Comparison of ENCODE assay signal across 20 cellular contexts in the genomic region with DNA sequence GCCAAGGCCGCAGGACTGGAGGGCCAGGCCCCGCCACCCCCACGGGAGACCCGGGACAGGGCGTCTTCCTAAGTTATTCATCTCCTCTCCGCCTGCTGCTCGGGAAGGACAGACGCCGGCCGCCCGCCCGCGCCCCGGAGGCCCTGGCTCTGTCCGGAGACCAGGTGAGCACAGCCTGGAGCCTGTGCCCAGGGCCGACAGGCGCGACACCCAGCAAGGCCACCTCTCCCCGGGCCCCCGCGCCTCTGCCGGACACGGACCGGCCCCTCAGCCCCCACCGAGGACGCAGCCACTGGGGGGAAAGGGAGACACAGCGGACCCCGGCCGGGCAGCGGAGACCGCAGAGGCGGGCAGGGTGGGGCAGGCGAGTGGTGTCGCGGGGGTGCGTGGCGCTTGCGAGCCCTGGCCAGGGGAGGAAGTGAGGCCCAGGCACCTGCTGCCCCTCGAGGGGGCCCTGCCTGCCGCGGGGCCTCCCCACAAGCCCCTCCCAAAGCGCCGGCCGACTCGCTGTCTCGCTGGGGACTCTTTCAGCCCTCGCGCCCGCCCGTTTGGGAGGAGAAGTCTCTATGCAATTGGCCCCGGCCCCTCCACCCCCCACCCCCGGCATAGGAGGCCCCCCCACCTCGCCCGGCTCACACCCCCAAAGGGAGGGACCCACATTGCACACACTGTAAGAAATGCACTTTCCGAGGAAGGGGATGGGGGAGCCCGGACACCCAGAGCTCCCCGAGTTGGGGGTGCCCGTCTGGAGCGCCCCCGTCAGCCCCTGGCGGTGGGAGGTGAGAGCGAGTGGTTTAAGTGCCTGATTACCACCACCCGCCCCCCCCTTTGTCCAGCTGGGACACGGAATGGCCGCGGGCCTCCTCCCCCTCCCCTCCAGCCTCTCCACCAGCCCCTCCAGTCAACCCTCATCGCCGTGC. TPM values are rescaled to one million over a fixed set of nuclear protein-coding genes. Genes with fewer than 3 reads are reported as not detected.
DNase-seq lines count a peak whose midpoint lies in the region; ATAC-seq, FAIRE-seq and TF ChIP-seq lines count a peak whose summit lies in the region.
"Had no signal": no experiment of that assay in that cellular context is flagged by ENCODE, and none has a peak within 500 bp of the region (broad histone marks: within the 10 kb centered on the region; RNA-seq: fewer than 3 reads in every experiment).

No MANE protein-coding gene starts in this region.

- BruUV-seq in Panc1 (replicated peaks; lab: Mats Ljungman, UMichigan): TSS peak; percentile 75

- H2BK15ac ChIP-seq in H1 (ENCODE audit: low read length) (no peak overlapping the region), mesendoderm (replicated peaks; ENCODE audit: low read depth) (no peak overlapping the region)

- H3K9me3 Mint-ChIP-seq in CD8-positive, alpha-beta memory T cell: no peaks in the 10 kb centered on the region
- H3K9me3 Mint-ChIP-seq: naive thymus-derived CD4-positive, alpha-beta T cell had no signal

- intact Hi-C loops in Panc1 (cut with micrococcal nuclease; ENCODE audit: unreplicated experiment) (no loop called here), testis (cut with DNase I; ENCODE audit: low total_unique reads) (no loop called here)

- DNase-seq in Panc1 (ENCODE audit: low read depth, low spot score) (no peak), H1 (ENCODE audit: low read depth in 1 of 2, low spot score in 2 of 2) (peak in 1 of 2 experiments; percentile 67), mesendoderm (no peak), testis (no peak), germinal center (ENCODE audit: low spot score) (no peak), DMS53 treated with DMSO at 0.1 percent for 48 hours (lab: John Stamatoyannopoulos, UW; ENCODE audit: unreplicated experiment) (no peak)
- no peak for DNase-seq in CD8-positive, alpha-beta memory T cell
- DNase-seq: Caco-2; dorsolateral prefrontal cortex; GDM1; MM.1S; naive thymus-derived CD4-positive, alpha-beta T cell; NCI-H1694 treated with DMSO at 0.1 percent for 48 hours; NCI-H226; SHP77 treated with DMSO at 0.1 percent for 48 hours; T-helper 17 cell had no signal

- peaks cover 4% of the 10 kb centered on the region for H3K4me1 ChIP-seq in Panc1 (ENCODE audit: control insufficient read depth, insufficient read depth, low read length)
- H3K4me1 ChIP-seq in H1 (replicated peaks in 1 of 4; ENCODE audit: control insufficient read depth in 3 of 4, insufficient read depth in 4 of 4, low read length in 3 of 4): peaks cover 0 to 16% (median 7%) of the 10 kb centered on the region in 4 experiments; a peak in 6 of 7 replicates
- peaks cover 6% of the 10 kb centered on the region for H3K4me1 ChIP-seq in mesendoderm (ENCODE audit: control insufficient read depth, low read depth, low read length)
- H3K4me1 ChIP-seq in testis: peaks cover 37% of the 10 kb centered on the region
- H3K4me1 ChIP-seq in CD8-positive, alpha-beta memory T cell (ENCODE audit: insufficient read depth, low read length): no peaks in the 10 kb centered on the region
- H3K4me1 ChIP-seq: Caco-2 had no signal

- H3K27me3 ChIP-seq in Panc1 (ENCODE audit: control insufficient read depth, insufficient read depth, low read length) (no peaks in the 10 kb centered on the region), H1 (replicated peaks in 1 of 4; ENCODE audit: control insufficient read depth in 3 of 4, extremely low read depth in 1 of 4, insufficient read depth in 3 of 4, low read length in 3 of 4) (peaks cover 26 to 61% (median 56%) of the 10 kb centered on the region in 4 experiments), mesendoderm (ENCODE audit: insufficient read depth, low read length, poor library complexity) (no peaks in the 10 kb centered on the region), testis (no peaks in the 10 kb centered on the region)
- H3K27me3 ChIP-seq in CD8-positive, alpha-beta memory T cell (ENCODE audit: insufficient read depth, low read length, poor library complexity, severe bottlenecking): no peaks in the 10 kb centered on the region
- H3K27me3 ChIP-seq: dorsolateral prefrontal cortex had no signal

- H3K27ac ChIP-seq in Panc1 (ENCODE audit: low read length) (no peak overlapping the region), H1 (ENCODE audit: low read depth, low read length) (no peak overlapping the region), mesendoderm (ENCODE audit: low read depth, low read length) (no peak overlapping the region), testis (peak overlapping the region; percentile 32 to 45)
- no peak overlapping the region for H3K27ac ChIP-seq in CD8-positive, alpha-beta memory T cell (ENCODE audit: low read depth, low read length)

- no peak overlapping the region for H2BK12ac ChIP-seq in H1 (ENCODE audit: low read depth, low read length)

- no peak overlapping the region for H4K91ac ChIP-seq in H1 (replicated peaks; ENCODE audit: insufficient read length, low read length)

- H3K36me3 ChIP-seq in Panc1 (ENCODE audit: control insufficient read depth, insufficient read depth, low read length): no peaks in the 10 kb centered on the region
- H3K36me3 ChIP-seq in H1 (ENCODE audit: control insufficient read depth in 2 of 4, insufficient read depth in 4 of 4, low read length in 3 of 4): no peaks in the 10 kb centered on the region; a peak in 1 of 8 replicates
- no peaks in the 10 kb centered on the region for H3K36me3 ChIP-seq in mesendoderm (ENCODE audit: control insufficient read depth, insufficient read depth, low read length)
- H3K36me3 ChIP-seq in testis (ENCODE audit: low read depth, missing control alignments): no peaks in the 10 kb centered on the region
- no peaks in the 10 kb centered on the region for H3K36me3 ChIP-seq in CD8-positive, alpha-beta memory T cell (ENCODE audit: insufficient read depth, low read length)

- H3K23ac ChIP-seq in H1 (ENCODE audit: insufficient read length) (no peak overlapping the region), mesendoderm (ENCODE audit: low read length) (no peak overlapping the region)

- peaks cover 0 to 3% (median 0%) of the 10 kb centered on the region in 3 donors for H3K4me1 Mint-ChIP-seq in CD8-positive, alpha-beta memory T cell

- in situ Hi-C loops in Panc1 (cut with HindIII; ENCODE audit: low pct_unique_long_range_greater_than_20kb, low sequenced_read_pairs): no loop called here

- peaks cover 0 to 7% (median 2%) of the 10 kb centered on the region in 3 donors for H3K36me3 Mint-ChIP-seq in CD8-positive, alpha-beta memory T cell

- H2BK20ac ChIP-seq in H1 (ENCODE audit: low read length): no peak overlapping the region

- no peak for ATAC-seq in Panc1
- no peak for ATAC-seq in GM21447 (IDR thresholded peaks at IDR 0.05; ENCODE audit: unreplicated experiment)
- ATAC-seq: naive thymus-derived CD4-positive, alpha-beta T cell; T-helper 17 cell had no signal

- H2BK120ac ChIP-seq in H1 (replicated peaks; ENCODE audit: low read depth, low read length): no peak overlapping the region
- no peak overlapping the region for H2BK120ac ChIP-seq in mesendoderm (ENCODE audit: low read depth, low read length)

- peak in 1 of 2 experiments; percentile 4; a peak in 1 of 4 replicates for TF ChIP-seq RAD21 in H1 (IDR thresholded peaks at IDR 0.05 in 1 of 2, conservative IDR thresholded peaks at IDR 0.05 in 1 of 2; ENCODE audit: low read depth in 2 of 2, low read length in 2 of 2)

- TF ChIP-seq CTCF in Panc1 (IDR thresholded peaks at IDR 0.05): no peak
- peak in 1 of 3 experiments; percentile 17; a peak in 1 of 4 replicates for TF ChIP-seq CTCF in H1 (IDR thresholded peaks at IDR 0.05; ENCODE audit: control extremely low read depth in 1 of 3, insufficient read depth in 1 of 3, low read depth in 1 of 3, low read length in 3 of 3)
- no peak for TF ChIP-seq CTCF in testis (IDR thresholded peaks at IDR 0.05)

- no peak overlapping the region for H3K27ac Mint-ChIP-seq in CD8-positive, alpha-beta memory T cell
- H3K27ac Mint-ChIP-seq: naive thymus-derived CD4-positive, alpha-beta T cell; T-helper 17 cell had no signal

- no peak overlapping the region for H3K18ac ChIP-seq in H1 (ENCODE audit: extremely low read depth, low read length)
- peak overlapping the region; percentile 93 for H3K18ac ChIP-seq in mesendoderm (ENCODE audit: low read length)

- no peaks in the 10 kb centered on the region for H3K9me3 ChIP-seq in Panc1 (ENCODE audit: control insufficient read depth, insufficient read depth, low read depth, low read length)
- H3K9me3 ChIP-seq in H1 (ENCODE audit: insufficient read depth in 2 of 2, low read depth in 1 of 2, low read length in 1 of 2): peaks cover 6 to 9% of the 10 kb centered on the region in 2 experiments; a peak in 3 of 4 replicates
- H3K9me3 ChIP-seq in testis: no peaks in the 10 kb centered on the region
- H3K9me3 ChIP-seq in CD8-positive, alpha-beta memory T cell (ENCODE audit: low read length): no peaks in the 10 kb centered on the region
- H3K9me3 ChIP-seq: Caco-2 had no signal

- WGBS in H1 (ENCODE audit: extremely low coverage in 1 of 2, insufficient coverage in 1 of 2, insufficient read length in 1 of 2, insufficient replicate concordance in 2 of 2, low coverage in 1 of 2, low lambda C conversion rate in 2 of 2, missing lambda C conversion rate in 1 of 2), 2 experiments: 6% methylated on average over 14 of the region's 68 CpGs; no CpG with 5 or more reads in 1 of the 2 experiments
- no CpG with 5 or more reads among the region's 68 CpGs for WGBS in mesendoderm (ENCODE audit: extremely low coverage, insufficient coverage, low lambda C conversion rate)
- 37 to 69% methylated on average over 29 to 60 of the region's 68 CpGs for whole genome bisulfite sequencing in testis, 2 donors

- H3K4me2 ChIP-seq in H1 (ENCODE audit: insufficient read depth in 1 of 2, low read depth in 2 of 2, low read length in 2 of 2) (peak overlapping the region; percentile 63 to 81), mesendoderm (ENCODE audit: low read length) (peak overlapping the region; percentile 57)

- H4K8ac ChIP-seq in H1 (ENCODE audit: extremely low read depth, insufficient read depth, low read length): peak overlapping the region; percentile 68; the same call in 1 of the 2 replicates
- H4K8ac ChIP-seq in mesendoderm (ENCODE audit: low read depth, low read length): no peak overlapping the region

- no peak overlapping the region for H3K4me3 ChIP-seq in Panc1 (ENCODE audit: low read depth in 2 of 2, low read length in 2 of 2)
- peak overlapping the region; percentile 29 to 72 (median 35); a peak in 6 of 8 replicates for H3K4me3 ChIP-seq in H1 (ENCODE audit: extremely low read depth in 1 of 4, insufficient read depth in 2 of 4, low read depth in 3 of 4, low read length in 4 of 4)
- H3K4me3 ChIP-seq in mesendoderm (ENCODE audit: low read length): no peak overlapping the region
- peak overlapping the region; percentile 9 to 36 for H3K4me3 ChIP-seq in testis
- H3K4me3 ChIP-seq in CD8-positive, alpha-beta memory T cell (ENCODE audit: low read length): no peak overlapping the region
- H3K4me3 ChIP-seq: dorsolateral prefrontal cortex had no signal

- peaks cover 9% of the 10 kb centered on the region; the same call in 1 of the 2 replicates for H3K23me2 ChIP-seq in H1 (ENCODE audit: low read depth, low read length)

- peaks cover 3 to 8% of the 10 kb centered on the region in 2 experiments for H4K20me1 ChIP-seq in H1 (replicated peaks in 1 of 2; ENCODE audit: control insufficient read depth in 1 of 2, insufficient read depth in 2 of 2, low read length in 2 of 2)

- CTCF ChIA-PET in Panc1 (lab: Charles Lee) (interaction anchor here (0.6 kb wide), 1 partner anchor 900 kb away, joined by 5 read pairs; no protein-coding TSS in a partner anchor), H1 (lab: Charles Lee; ENCODE audit: partially characterized antibody) (interaction anchor here (0.5 to 1.8 kb wide), 9 partner anchors 9 to 165 kb away, joined by 3 to 9 read pairs (median 3); no protein-coding TSS in a partner anchor)
- CTCF ChIA-PET in CD8-positive, alpha-beta memory T cell (lab: Charles Lee): interaction anchor here (0.8 kb wide), 1 partner anchor 22 kb away, joined by 3 read pairs; no protein-coding TSS in a partner anchor

- H4K5ac ChIP-seq in H1 (ENCODE audit: insufficient read length, low read depth, low read length) (no peak overlapping the region), mesendoderm (ENCODE audit: low read length) (no peak overlapping the region)

- H3K27me3 Mint-ChIP-seq in CD8-positive, alpha-beta memory T cell: no peaks in the 10 kb centered on the region
- H3K27me3 Mint-ChIP-seq: naive thymus-derived CD4-positive, alpha-beta T cell; T-helper 17 cell had no signal

- no peak overlapping the region for H3K14ac ChIP-seq in H1 (ENCODE audit: insufficient read length)

- H3K79me1 ChIP-seq in H1 (ENCODE audit: low read depth, low read length): no peaks in the 10 kb centered on the region
- H3K79me1 ChIP-seq in mesendoderm (ENCODE audit: low read length): no peaks in the 10 kb centered on the region

- H3K79me2 ChIP-seq in H1 (ENCODE audit: control insufficient read depth in 1 of 2, insufficient read depth in 2 of 2, low read length in 2 of 2) (no peaks in the 10 kb centered on the region), mesendoderm (ENCODE audit: control insufficient read depth, insufficient read depth, low read length) (no peaks in the 10 kb centered on the region)

- H2AK5ac ChIP-seq in H1 (ENCODE audit: low read depth, low read length): no peak overlapping the region
- no peak overlapping the region for H2AK5ac ChIP-seq in mesendoderm (ENCODE audit: low read length)

- H3K56ac ChIP-seq in H1 (replicated peaks; ENCODE audit: insufficient read length, low read depth, low read length) (no peak overlapping the region), mesendoderm (ENCODE audit: low read length) (peak overlapping the region; percentile 84)

- no peak for TF ChIP-seq EP300 in H1 (IDR thresholded peaks at IDR 0.05; ENCODE audit: borderline replicate concordance in 1 of 2, low read depth in 2 of 2, low read length in 2 of 2)

- FAIRE-seq in H1 (lab: Jason Lieb, UNC): no peak

- H2AFZ ChIP-seq in H1 (ENCODE audit: low read length): no peak overlapping the region

- no peak overlapping the region for H3K4me3 Mint-ChIP-seq in CD8-positive, alpha-beta memory T cell
- H3K4me3 Mint-ChIP-seq: naive thymus-derived CD4-positive, alpha-beta T cell; T-helper 17 cell had no signal

- POLR2A ChIA-PET in Panc1 (lab: Charles Lee): no interaction called here
- POLR2A ChIA-PET in H1 (lab: Charles Lee; ENCODE audit: partially characterized antibody): interaction anchor here (1.6 to 1.9 kb wide), 3 partner anchors 15 to 19 kb away, joined by 3 to 5 read pairs (median 5); no protein-coding TSS in a partner anchor
- POLR2A ChIA-PET in CD8-positive, alpha-beta memory T cell (lab: Charles Lee): no interaction called here

- TF ChIP-seq POLR2A in H1 (IDR thresholded peaks at IDR 0.05; ENCODE audit: control extremely low read depth in 1 of 2, low read depth in 2 of 2, low read length in 2 of 2): no peak
- no peak for TF ChIP-seq POLR2A in testis (IDR thresholded peaks at IDR 0.05)

- no peak overlapping the region for H2BK5ac ChIP-seq in H1 (ENCODE audit: low read depth, low read length)
- H2BK5ac ChIP-seq in mesendoderm (ENCODE audit: low read length): no peak overlapping the region

- H3K9ac ChIP-seq in H1 (replicated peaks in 1 of 4; ENCODE audit: extremely low read depth in 1 of 4, low read depth in 3 of 4, low read length in 3 of 4) (no peak overlapping the region), mesendoderm (ENCODE audit: low read length) (peak overlapping the region; percentile 73)

- H3K4ac ChIP-seq in H1 (replicated peaks; ENCODE audit: insufficient read length, low read depth, low read length): no peak overlapping the region
- H3K4ac ChIP-seq in mesendoderm (ENCODE audit: low read depth, low read length): peak overlapping the region; percentile 74

RNA-seq across cellular contexts. Expression of gene SMIM24, which starts 17.0 kb away (rescaled TPM):
- 0.28 TPM for total RNA-seq in Panc1 (2021; ENCODE audit: unreplicated experiment)
- polyA plus RNA-seq in Panc1 (2012; ENCODE audit: insufficient read length): not detected
- total RNA-seq in H1 (2021; fragmentation: NEBNext Ultra II Directional; extraction: Animal tissue kit (Norgen Biotek cat#: 25700)): 3.3 and 3.8 TPM in 2 replicates
- polyA plus RNA-seq in H1 (2011; rRNA removed): 4.5 and 7.4 TPM in 2 replicates
- polyA plus RNA-seq in H1 (2011; cell fraction: cytosol; rRNA removed): 8.6 TPM
- polyA plus RNA-seq in H1 (2011; cell fraction: nucleus; rRNA removed): 5.1 TPM
- 5.1 to 7.6 TPM (median 7.3 TPM) in 4 replicates for polyA plus RNA-seq in H1 (2012, experiment 1 of 2)
- polyA plus RNA-seq in H1 (2012, experiment 2 of 2): 9.2 TPM
- 9.3 TPM for polyA plus RNA-seq in H1 (2013, experiment 1 of 2)
- polyA plus RNA-seq in H1 (2013, experiment 2 of 2): 8.5 TPM
- 1.1 and 3.4 TPM in 2 replicates for polyA minus RNA-seq in H1 (2011; rRNA and poly(A)+ RNA removed)
- not detected for polyA minus RNA-seq in H1 (2011; cell fraction: cytosol; rRNA and poly(A)+ RNA removed)
- polyA minus RNA-seq in H1 (2011; cell fraction: nucleus; rRNA and poly(A)+ RNA removed): 2.8 TPM
- polyA plus RNA-seq in mesendoderm (2013, experiment 1 of 2): 6.4 TPM
- polyA plus RNA-seq in mesendoderm (2013, experiment 2 of 2): 5.3 TPM
- total RNA-seq in testis: 1 to 10 TPM; 1.3 to 3.1 TPM
- polyA plus RNA-seq in testis (ENCODE audit: insufficient read depth, low read depth, low replicate concordance): 10.1 TPM
- not detected for total RNA-seq in CD8-positive, alpha-beta memory T cell
- polyA plus RNA-seq in CD8-positive, alpha-beta memory T cell: 0.66 TPM
- total RNA-seq: HT1080, pulmonary artery endothelial cell, T-helper 17 cell had no signal
- polyA plus RNA-seq: naive thymus-derived CD4-positive, alpha-beta T cell had no signal

RNA-seq across cellular contexts. Expression of gene SMIM44, which starts 19.9 kb away (rescaled TPM):
- total RNA-seq in Panc1 (2021; ENCODE audit: unreplicated experiment): not detected
- not detected for polyA plus RNA-seq in Panc1 (2012; ENCODE audit: insufficient read length)
- total RNA-seq in H1 (2021; fragmentation: NEBNext Ultra II Directional; extraction: Animal tissue kit (Norgen Biotek cat#: 25700)): not detected in 2 replicates
- not detected in 2 replicates for polyA plus RNA-seq in H1 (2011; rRNA removed)
- not detected for polyA plus RNA-seq in H1 (2011; cell fraction: cytosol; rRNA removed)
- not detected for polyA plus RNA-seq in H1 (2011; cell fraction: nucleus; rRNA removed)
- polyA plus RNA-seq in H1 (2012, experiment 1 of 2): not detected in 4 replicates
- polyA plus RNA-seq in H1 (2012, experiment 2 of 2): not detected
- polyA plus RNA-seq in H1 (2013, experiment 1 of 2): not detected
- not detected for polyA plus RNA-seq in H1 (2013, experiment 2 of 2)
- polyA minus RNA-seq in H1 (2011; rRNA and poly(A)+ RNA removed): not detected in 2 replicates
- not detected for polyA minus RNA-seq in H1 (2011; cell fraction: cytosol; rRNA and poly(A)+ RNA removed)
- not detected for polyA minus RNA-seq in H1 (2011; cell fraction: nucleus; rRNA and poly(A)+ RNA removed)
- not detected for polyA plus RNA-seq in mesendoderm (2013, experiment 1 of 2)
- not detected for polyA plus RNA-seq in mesendoderm (2013, experiment 2 of 2)
- total RNA-seq in testis: not detected
- polyA plus RNA-seq in testis (ENCODE audit: insufficient read depth, low read depth, low replicate concordance): not detected
- total RNA-seq in CD8-positive, alpha-beta memory T cell: not detected
- not detected for polyA plus RNA-seq in CD8-positive, alpha-beta memory T cell
- total RNA-seq: Caco-2; HT1080; liver; naive thymus-derived CD4-positive, alpha-beta T cell; pulmonary artery endothelial cell; T-helper 17 cell had no signal
- polyA plus RNA-seq: liver; naive thymus-derived CD4-positive, alpha-beta T cell had no signal

RNA-seq across cellular contexts. Expression of gene DOHH, which starts 37.2 kb away (rescaled TPM):
- total RNA-seq in Panc1 (2021; ENCODE audit: unreplicated experiment) (24.9 TPM), testis (10 to 100 TPM; 23.5 to 29.1 TPM)
- 38.2 TPM for polyA plus RNA-seq in Panc1 (2012; ENCODE audit: insufficient read length)
- 17.7 and 19.1 TPM in 2 replicates for total RNA-seq in H1 (2021; fragmentation: NEBNext Ultra II Directional; extraction: Animal tissue kit (Norgen Biotek cat#: 25700))
- polyA plus RNA-seq in H1 (2011; rRNA removed) (7.3 and 12.7 TPM in 2 replicates), testis (ENCODE audit: insufficient read depth, low read depth, low replicate concordance) (10.7 TPM)
- 15.9 TPM for polyA plus RNA-seq in H1 (2011; cell fraction: cytosol; rRNA removed)
- polyA plus RNA-seq in H1 (2011; cell fraction: nucleus; rRNA removed): 11.2 TPM
- polyA plus RNA-seq in H1 (2012, experiment 1 of 2): 10.4 to 19.5 TPM (median 17.7 TPM) in 4 replicates
- 10.3 TPM for polyA plus RNA-seq in H1 (2012, experiment 2 of 2)
- polyA plus RNA-seq in H1 (2013, experiment 1 of 2): 5.3 TPM
- polyA plus RNA-seq in H1 (2013, experiment 2 of 2): 5.6 TPM
- 2.0 and 2.4 TPM in 2 replicates for polyA minus RNA-seq in H1 (2011; rRNA and poly(A)+ RNA removed)
- 8.9 TPM for polyA minus RNA-seq in H1 (2011; cell fraction: cytosol; rRNA and poly(A)+ RNA removed)
- 8.9 TPM for polyA minus RNA-seq in H1 (2011; cell fraction: nucleus; rRNA and poly(A)+ RNA removed)
- polyA plus RNA-seq in mesendoderm (2013, experiment 1 of 2): 9.3 TPM
- polyA plus RNA-seq in mesendoderm (2013, experiment 2 of 2): 9.4 TPM
- 10 to 100 TPM; 21.3 to 21.4 TPM for total RNA-seq in CD8-positive, alpha-beta memory T cell
- 14.0 TPM for polyA plus RNA-seq in CD8-positive, alpha-beta memory T cell

RNA-seq across cellular contexts. Expression of gene FZR1, which starts 42.8 kb away (rescaled TPM):
- 48.7 TPM for total RNA-seq in Panc1 (2021; ENCODE audit: unreplicated experiment)
- 50.4 TPM for polyA plus RNA-seq in Panc1 (2012; ENCODE audit: insufficient read length)
- 35.5 and 36.9 TPM in 2 replicates for total RNA-seq in H1 (2021; fragmentation: NEBNext Ultra II Directional; extraction: Animal tissue kit (Norgen Biotek cat#: 25700))
- polyA plus RNA-seq in H1 (2011; rRNA removed): 21.6 and 35.0 TPM in 2 replicates
- 24.1 TPM for polyA plus RNA-seq in H1 (2011; cell fraction: cytosol; rRNA removed)
- 109 TPM for polyA plus RNA-seq in H1 (2011; cell fraction: nucleus; rRNA removed)
- 26.5 to 36.4 TPM (median 30.8 TPM) in 4 replicates for polyA plus RNA-seq in H1 (2012, experiment 1 of 2)
- polyA plus RNA-seq in H1 (2012, experiment 2 of 2): 19.9 TPM
- polyA plus RNA-seq in H1 (2013, experiment 1 of 2): 21.4 TPM
- polyA plus RNA-seq in H1 (2013, experiment 2 of 2): 20.2 TPM
- 20.4 and 21.5 TPM in 2 replicates for polyA minus RNA-seq in H1 (2011; rRNA and poly(A)+ RNA removed)
- polyA minus RNA-seq in H1 (2011; cell fraction: cytosol; rRNA and poly(A)+ RNA removed): 32.5 TPM
- polyA minus RNA-seq in H1 (2011; cell fraction: nucleus; rRNA and poly(A)+ RNA removed): 35.9 TPM
- polyA plus RNA-seq in mesendoderm (2013, experiment 1 of 2): 20.3 TPM
- polyA plus RNA-seq in mesendoderm (2013, experiment 2 of 2): 21.8 TPM
- 10 to 100 TPM; 91.2 to 95.1 TPM for total RNA-seq in testis
- 123 TPM for polyA plus RNA-seq in testis (ENCODE audit: insufficient read depth, low read depth, low replicate concordance)
- total RNA-seq in CD8-positive, alpha-beta memory T cell: 10 to 100 TPM; 36.7 to 36.9 TPM
- polyA plus RNA-seq in CD8-positive, alpha-beta memory T cell: 14.4 TPM

Comparison
In these comparisons a context has a peak if more than half of its experiments do, and no peak if none do; other contexts are left out.
1. H3K27ac ChIP-seq: peak in testis (2 of 2); none in Panc1 (single experiment), H1 (single experiment), mesendoderm (single experiment) and CD8-positive, alpha-beta memory T cell (single experiment).
2. H3K4me3 ChIP-seq: peak in H1 (4 of 4) and testis (2 of 2); none in Panc1 (0 of 2), mesendoderm (single experiment) and CD8-positive, alpha-beta memory T cell (single experiment).